In the genomic region with DNA sequence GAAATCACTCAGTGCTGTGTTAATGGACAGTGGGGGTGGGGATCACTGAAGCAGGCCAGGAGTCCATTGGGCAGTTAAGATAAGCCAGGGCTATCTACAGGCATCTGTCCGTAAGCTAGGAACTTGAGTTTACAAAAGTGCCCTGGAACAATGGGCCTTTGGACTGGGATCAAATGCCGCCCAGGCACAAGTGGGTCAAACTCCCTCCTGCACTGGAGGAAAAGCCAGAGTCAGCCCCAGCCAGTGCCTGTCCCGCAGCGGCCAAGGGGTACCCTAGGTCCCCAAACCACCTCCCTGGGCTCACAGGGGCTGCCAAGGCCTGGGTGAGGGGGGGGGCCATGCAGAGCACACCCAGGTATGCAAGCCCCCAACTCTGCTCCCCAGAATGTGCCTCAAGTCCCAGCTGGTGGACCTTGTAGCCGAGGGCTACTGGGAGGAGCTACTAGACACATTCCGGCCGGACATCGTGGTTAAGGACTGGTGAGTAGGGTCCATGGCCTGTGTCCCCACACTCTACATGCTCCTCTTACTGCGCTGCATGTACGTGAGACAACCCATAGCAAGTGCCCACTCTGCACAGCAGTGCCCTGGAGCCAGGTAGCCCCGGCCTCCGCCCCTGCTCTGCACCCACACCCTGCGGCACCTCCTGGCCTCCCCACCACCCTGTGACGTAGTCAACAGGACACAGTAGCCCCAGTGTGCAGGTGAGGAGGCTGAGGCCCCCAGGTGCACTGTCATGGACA, we compare ENCODE assay signal across 1 cellular context.
TF ChIP-seq lines count a peak whose summit lies in the region.

No MANE protein-coding gene starts in this region.

TF ChIP-seq in K562, 482 proteins besides CTCF, POLR2A, EP300 and RAD21 (continued from another document and continues in another):
- TF ChIP-seq, protein P1, sequence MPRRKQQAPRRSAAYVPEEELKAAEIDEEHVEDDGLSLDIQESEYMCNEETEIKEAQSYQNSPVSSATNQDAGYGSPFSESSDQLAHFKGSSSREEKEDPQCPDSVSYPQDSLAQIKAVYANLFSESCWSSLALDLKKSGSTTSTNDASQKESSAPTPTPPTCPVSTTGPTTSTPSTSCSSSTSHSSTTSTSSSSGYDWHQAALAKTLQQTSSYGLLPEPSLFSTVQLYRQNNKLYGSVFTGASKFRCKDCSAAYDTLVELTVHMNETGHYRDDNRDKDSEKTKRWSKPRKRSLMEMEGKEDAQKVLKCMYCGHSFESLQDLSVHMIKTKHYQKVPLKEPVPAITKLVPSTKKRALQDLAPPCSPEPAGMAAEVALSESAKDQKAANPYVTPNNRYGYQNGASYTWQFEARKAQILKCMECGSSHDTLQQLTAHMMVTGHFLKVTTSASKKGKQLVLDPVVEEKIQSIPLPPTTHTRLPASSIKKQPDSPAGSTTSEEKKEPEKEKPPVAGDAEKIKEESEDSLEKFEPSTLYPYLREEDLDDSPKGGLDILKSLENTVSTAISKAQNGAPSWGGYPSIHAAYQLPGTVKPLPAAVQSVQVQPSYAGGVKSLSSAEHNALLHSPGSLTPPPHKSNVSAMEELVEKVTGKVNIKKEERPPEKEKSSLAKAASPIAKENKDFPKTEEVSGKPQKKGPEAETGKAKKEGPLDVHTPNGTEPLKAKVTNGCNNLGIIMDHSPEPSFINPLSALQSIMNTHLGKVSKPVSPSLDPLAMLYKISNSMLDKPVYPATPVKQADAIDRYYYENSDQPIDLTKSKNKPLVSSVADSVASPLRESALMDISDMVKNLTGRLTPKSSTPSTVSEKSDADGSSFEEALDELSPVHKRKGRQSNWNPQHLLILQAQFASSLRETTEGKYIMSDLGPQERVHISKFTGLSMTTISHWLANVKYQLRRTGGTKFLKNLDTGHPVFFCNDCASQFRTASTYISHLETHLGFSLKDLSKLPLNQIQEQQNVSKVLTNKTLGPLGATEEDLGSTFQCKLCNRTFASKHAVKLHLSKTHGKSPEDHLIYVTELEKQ (CRISPR knock-in tag; IDR thresholded peaks at IDR 0.05), result no peak
- TF ChIP-seq TCF7L2 (IDR thresholded peaks at IDR 0.05; ENCODE audit: low read depth, low read length) (no peak), RCOR1 (IDR thresholded peaks at IDR 0.05; ENCODE audit: borderline replicate concordance in 1 of 2, low read depth in 2 of 2, low read length in 2 of 2) (peak; percentile 56 to 95), MYC (IDR thresholded peaks at IDR 0.05; ENCODE audit: low read depth, low read length) (peak; percentile 65), MYC (CRISPR knock-in tag; IDR thresholded peaks at IDR 0.05; ENCODE audit: borderline replicate concordance, low read depth) (0 out of 2 replicates have a peak, but pooled peaks have one; percentile 33), HDAC3 (IDR thresholded peaks at IDR 0.05; ENCODE audit: borderline replicate concordance, partially characterized antibody) (no peak), TEAD1 (CRISPR knock-in tag; IDR thresholded peaks at IDR 0.05) (0 out of 4 replicates have a peak, but pooled peaks of 1 of the 2 experiments have one; percentile 32), TARDBP (IDR thresholded peaks at IDR 0.05) (peak; percentile 51; the same call in 1 of the 2 replicates), ARNT (IDR thresholded peaks at IDR 0.05) (peak in 1 of 2 experiments; percentile 56; a peak in 1 of 4 replicates), OTX1 (CRISPR knock-in tag; IDR thresholded peaks at IDR 0.05) (no peak), SREBF2 (CRISPR knock-in tag; IDR thresholded peaks at IDR 0.05) (no peak), PTRF (tag; IDR thresholded peaks at IDR 0.05) (no peak), TEAD4 (IDR thresholded peaks at IDR 0.05; ENCODE audit: low read length) (peak; percentile 95), TEAD4 (CRISPR knock-in tag; IDR thresholded peaks at IDR 0.05; ENCODE audit: borderline replicate concordance) (no peak), ZNF445 (CRISPR knock-in tag; IDR thresholded peaks at IDR 0.05; ENCODE audit: low read depth) (no peak), SPI1 (IDR thresholded peaks at IDR 0.05; ENCODE audit: borderline replicate concordance, low read depth, low read length) (0 out of 2 replicates have a peak, but pooled peaks have one; percentile 17), TRIM28 (IDR thresholded peaks at IDR 0.05) (no peak), RBM22 (IDR thresholded peaks at IDR 0.05; ENCODE audit: low read depth, low read length, poor library complexity, severe bottlenecking) (peak; percentile 70), POLR2G (IDR thresholded peaks at IDR 0.05; ENCODE audit: low read depth, low read length) (peak; percentile 69), TRIM24 (IDR thresholded peaks at IDR 0.05) (peak; percentile 40 to 71; a peak in 2 of 4 replicates), RBM39 (optimal IDR thresholded peaks at IDR 0.05; ENCODE audit: low read depth, low read length) (no peak), ETV1 (tag; conservative IDR thresholded peaks at IDR 0.05; ENCODE audit: low read depth) (no peak; the same call in 1 of the 2 replicates), HNRNPL (IDR thresholded peaks at IDR 0.05; ENCODE audit: low read depth, low read length) (no peak), SMC3 (conservative IDR thresholded peaks at IDR 0.05; ENCODE audit: insufficient read depth, low read depth, low read length) (no peak)
- TF ChIP-seq, protein P2, sequence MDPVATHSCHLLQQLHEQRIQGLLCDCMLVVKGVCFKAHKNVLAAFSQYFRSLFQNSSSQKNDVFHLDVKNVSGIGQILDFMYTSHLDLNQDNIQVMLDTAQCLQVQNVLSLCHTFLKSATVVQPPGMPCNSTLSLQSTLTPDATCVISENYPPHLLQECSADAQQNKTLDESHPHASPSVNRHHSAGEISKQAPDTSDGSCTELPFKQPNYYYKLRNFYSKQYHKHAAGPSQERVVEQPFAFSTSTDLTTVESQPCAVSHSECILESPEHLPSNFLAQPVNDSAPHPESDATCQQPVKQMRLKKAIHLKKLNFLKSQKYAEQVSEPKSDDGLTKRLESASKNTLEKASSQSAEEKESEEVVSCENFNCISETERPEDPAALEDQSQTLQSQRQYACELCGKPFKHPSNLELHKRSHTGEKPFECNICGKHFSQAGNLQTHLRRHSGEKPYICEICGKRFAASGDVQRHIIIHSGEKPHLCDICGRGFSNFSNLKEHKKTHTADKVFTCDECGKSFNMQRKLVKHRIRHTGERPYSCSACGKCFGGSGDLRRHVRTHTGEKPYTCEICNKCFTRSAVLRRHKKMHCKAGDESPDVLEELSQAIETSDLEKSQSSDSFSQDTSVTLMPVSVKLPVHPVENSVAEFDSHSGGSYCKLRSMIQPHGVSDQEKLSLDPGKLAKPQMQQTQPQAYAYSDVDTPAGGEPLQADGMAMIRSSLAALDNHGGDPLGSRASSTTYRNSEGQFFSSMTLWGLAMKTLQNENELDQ (CRISPR knock-in tag; IDR thresholded peaks at IDR 0.05; ENCODE audit: borderline replicate concordance), result no peak
- TF ChIP-seq, protein P3, sequence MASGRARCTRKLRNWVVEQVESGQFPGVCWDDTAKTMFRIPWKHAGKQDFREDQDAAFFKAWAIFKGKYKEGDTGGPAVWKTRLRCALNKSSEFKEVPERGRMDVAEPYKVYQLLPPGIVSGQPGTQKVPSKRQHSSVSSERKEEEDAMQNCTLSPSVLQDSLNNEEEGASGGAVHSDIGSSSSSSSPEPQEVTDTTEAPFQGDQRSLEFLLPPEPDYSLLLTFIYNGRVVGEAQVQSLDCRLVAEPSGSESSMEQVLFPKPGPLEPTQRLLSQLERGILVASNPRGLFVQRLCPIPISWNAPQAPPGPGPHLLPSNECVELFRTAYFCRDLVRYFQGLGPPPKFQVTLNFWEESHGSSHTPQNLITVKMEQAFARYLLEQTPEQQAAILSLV (tag; IDR thresholded peaks at IDR 0.05), result no peak
- TF ChIP-seq, protein P4, sequence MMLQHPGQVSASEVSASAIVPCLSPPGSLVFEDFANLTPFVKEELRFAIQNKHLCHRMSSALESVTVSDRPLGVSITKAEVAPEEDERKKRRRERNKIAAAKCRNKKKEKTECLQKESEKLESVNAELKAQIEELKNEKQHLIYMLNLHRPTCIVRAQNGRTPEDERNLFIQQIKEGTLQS (IDR thresholded peaks at IDR 0.05), result no peak
- TF ChIP-seq, protein P4 (CRISPR knock-in tag; conservative IDR thresholded peaks at IDR 0.05), result no peak
- TF ChIP-seq, protein P5, sequence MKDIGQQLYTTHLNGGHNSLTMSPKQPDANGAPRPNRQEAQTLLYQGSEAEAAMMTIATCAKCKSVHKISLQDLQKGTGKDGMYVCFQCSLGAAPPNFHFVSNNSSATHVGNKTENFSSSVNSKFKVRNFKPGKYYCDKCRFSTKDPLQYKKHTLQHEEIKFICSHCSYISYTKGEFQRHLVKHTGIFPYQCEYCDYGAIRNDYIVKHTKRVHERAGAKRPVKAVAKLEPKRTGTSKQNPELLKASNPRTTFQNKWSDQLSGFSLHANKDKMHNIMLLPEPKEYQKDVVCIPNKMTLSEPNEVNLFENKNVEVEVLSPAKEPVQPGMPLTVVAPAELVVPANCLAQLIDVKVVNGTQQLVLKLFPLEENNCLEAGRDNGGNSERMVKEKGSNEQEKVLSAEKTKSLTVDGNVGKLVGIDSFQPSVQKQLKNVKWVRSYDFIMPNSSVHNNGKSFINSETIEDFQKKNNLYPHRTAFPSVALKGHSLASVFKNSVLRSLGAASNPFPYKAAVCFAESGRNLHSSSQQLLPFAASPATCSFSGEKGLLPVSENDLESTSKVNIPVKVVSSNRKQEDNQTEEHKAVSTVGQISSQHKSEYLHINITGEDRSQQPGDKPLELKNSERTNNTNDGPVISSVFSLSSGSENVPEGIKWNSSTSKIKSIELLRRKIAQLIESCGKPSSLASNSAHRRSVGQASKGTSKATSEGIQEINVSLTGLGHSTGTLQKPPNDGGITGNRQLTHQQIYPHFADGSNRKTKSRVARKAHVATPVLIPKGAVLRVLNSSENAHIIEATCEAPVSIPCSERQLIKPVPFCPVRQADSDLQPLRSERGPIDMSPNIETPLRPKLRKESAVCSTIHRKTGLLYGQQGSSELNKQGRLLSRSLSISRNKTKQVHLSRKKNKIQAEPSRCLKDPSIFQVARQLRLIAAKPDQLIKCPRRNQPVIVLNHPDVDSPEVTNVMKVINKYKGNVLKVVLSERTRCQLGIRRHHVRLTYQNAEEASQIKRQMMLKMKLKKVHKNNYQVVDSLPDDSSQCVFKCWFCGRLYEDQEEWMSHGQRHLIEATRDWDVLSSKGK (CRISPR knock-in tag; IDR thresholded peaks at IDR 0.05), result no peak
- TF ChIP-seq, protein P6, sequence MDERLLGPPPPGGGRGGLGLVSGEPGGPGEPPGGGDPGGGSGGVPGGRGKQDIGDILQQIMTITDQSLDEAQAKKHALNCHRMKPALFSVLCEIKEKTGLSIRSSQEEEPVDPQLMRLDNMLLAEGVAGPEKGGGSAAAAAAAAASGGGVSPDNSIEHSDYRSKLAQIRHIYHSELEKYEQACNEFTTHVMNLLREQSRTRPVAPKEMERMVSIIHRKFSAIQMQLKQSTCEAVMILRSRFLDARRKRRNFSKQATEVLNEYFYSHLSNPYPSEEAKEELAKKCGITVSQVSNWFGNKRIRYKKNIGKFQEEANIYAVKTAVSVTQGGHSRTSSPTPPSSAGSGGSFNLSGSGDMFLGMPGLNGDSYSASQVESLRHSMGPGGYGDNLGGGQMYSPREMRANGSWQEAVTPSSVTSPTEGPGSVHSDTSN (CRISPR knock-in tag; IDR thresholded peaks at IDR 0.05; ENCODE audit: low read depth), result no peak
- TF ChIP-seq, protein P6 (tag; conservative IDR thresholded peaks at IDR 0.05; ENCODE audit: low read depth), result peak; percentile 66
- TF ChIP-seq, protein P7, sequence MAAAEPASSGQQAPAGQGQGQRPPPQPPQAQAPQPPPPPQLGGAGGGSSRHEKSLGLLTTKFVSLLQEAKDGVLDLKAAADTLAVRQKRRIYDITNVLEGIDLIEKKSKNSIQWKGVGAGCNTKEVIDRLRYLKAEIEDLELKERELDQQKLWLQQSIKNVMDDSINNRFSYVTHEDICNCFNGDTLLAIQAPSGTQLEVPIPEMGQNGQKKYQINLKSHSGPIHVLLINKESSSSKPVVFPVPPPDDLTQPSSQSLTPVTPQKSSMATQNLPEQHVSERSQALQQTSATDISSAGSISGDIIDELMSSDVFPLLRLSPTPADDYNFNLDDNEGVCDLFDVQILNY (CRISPR knock-in tag; IDR thresholded peaks at IDR 0.05), result no peak
- TF ChIP-seq, protein P8, sequence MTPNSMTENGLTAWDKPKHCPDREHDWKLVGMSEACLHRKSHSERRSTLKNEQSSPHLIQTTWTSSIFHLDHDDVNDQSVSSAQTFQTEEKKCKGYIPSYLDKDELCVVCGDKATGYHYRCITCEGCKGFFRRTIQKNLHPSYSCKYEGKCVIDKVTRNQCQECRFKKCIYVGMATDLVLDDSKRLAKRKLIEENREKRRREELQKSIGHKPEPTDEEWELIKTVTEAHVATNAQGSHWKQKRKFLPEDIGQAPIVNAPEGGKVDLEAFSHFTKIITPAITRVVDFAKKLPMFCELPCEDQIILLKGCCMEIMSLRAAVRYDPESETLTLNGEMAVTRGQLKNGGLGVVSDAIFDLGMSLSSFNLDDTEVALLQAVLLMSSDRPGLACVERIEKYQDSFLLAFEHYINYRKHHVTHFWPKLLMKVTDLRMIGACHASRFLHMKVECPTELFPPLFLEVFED (CRISPR knock-in tag; conservative IDR thresholded peaks at IDR 0.05), result no peak
- TF ChIP-seq, protein P9, sequence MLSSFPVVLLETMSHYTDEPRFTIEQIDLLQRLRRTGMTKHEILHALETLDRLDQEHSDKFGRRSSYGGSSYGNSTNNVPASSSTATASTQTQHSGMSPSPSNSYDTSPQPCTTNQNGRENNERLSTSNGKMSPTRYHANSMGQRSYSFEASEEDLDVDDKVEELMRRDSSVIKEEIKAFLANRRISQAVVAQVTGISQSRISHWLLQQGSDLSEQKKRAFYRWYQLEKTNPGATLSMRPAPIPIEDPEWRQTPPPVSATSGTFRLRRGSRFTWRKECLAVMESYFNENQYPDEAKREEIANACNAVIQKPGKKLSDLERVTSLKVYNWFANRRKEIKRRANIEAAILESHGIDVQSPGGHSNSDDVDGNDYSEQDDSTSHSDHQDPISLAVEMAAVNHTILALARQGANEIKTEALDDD (IDR thresholded peaks at IDR 0.05), result peak; percentile 64
- TF ChIP-seq, protein P10, sequence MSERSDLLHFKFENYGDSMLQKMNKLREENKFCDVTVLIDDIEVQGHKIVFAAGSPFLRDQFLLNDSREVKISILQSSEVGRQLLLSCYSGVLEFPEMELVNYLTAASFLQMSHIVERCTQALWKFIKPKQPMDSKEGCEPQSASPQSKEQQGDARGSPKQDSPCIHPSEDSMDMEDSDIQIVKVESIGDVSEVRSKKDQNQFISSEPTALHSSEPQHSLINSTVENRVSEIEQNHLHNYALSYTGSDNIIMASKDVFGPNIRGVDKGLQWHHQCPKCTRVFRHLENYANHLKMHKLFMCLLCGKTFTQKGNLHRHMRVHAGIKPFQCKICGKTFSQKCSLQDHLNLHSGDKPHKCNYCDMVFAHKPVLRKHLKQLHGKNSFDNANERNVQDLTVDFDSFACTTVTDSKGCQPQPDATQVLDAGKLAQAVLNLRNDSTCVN (CRISPR knock-in tag; IDR thresholded peaks at IDR 0.05), result no peak
